Comparison of ENCODE assay signal across 9 cellular contexts in the genomic region with DNA sequence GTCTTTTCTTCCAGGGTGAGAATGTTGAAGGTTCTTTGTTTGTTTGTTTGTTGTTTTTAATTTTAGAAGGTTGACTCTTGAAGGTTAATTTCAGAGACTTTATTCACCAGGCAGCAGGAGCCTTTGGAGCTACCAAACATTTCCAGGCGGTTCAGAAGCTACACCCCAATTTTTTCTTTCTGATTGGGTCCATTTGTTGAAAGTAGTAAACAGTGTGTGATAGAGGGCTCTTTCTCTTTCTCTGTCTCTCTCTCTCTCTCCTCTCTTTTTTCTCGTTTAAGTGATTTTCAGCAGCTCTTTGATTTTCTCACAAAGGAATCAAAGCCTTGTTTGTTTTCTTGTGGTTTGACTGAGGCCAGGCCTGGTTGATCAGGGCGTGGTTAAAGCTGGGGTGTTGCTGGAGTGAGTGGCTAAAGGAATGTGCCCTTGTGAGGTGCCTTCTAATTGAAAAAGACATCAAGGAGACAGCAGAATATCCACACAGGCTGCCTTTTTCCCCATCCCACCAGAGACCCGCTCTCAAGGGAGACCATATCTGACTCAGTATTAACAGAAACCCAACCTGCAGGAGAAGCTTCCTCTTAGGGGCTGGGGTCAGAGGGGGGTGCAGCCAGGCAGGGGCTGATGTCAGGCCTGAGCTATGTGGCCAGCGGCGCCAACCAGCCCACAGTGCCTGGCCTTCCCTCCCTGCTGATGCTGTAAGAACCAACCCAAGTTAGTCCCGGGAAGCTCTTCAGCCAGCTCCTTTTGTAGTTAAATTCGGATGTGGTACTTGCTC. TPM values are rescaled to one million over a fixed set of nuclear protein-coding genes. Genes with fewer than 3 reads are reported as not detected.
A peak's percentile ranks its signal among the peaks of the same experiment; 100 is the strongest.
DNase-seq lines count a peak whose midpoint lies in the region; TF ChIP-seq lines count a peak whose summit lies in the region.
"Had no signal": no experiment of that assay in that cellular context is flagged by ENCODE, and none has a peak within 500 bp of the region (broad histone marks: within the 10 kb centered on the region; RNA-seq: fewer than 3 reads in every experiment).

No MANE protein-coding gene starts in this region.

- H3K9me3 Mint-ChIP-seq in activated naive CD4-positive, alpha-beta T cell treated with anti-CD3 and anti-CD28 coated beads for 36 hours = no peaks in the 10 kb centered on the region
- H3K9me3 Mint-ChIP-seq: activated B cell treated with CpG ODN at 0.5 μM for 24 hours had no signal

- CTCF ChIA-PET in activated naive CD4-positive, alpha-beta T cell treated with anti-CD3 and anti-CD28 coated beads for 36 hours (lab: Charles Lee) = interaction anchor here (1.5 kb wide), 1 partner anchor 18 kb away, joined by 3 read pairs; no protein-coding TSS in a partner anchor

- H3K27ac Mint-ChIP-seq in activated naive CD4-positive, alpha-beta T cell treated with anti-CD3 and anti-CD28 coated beads for 36 hours = no peak overlapping the region
- H3K27ac Mint-ChIP-seq: activated B cell treated with CpG ODN at 0.5 μM for 24 hours had no signal

- H3K9me3 ChIP-seq in breast epithelium = no peaks in the 10 kb centered on the region
- H3K9me3 ChIP-seq in testis = no peaks in the 10 kb centered on the region

- no peak overlapping the region for H3K4me3 Mint-ChIP-seq in activated naive CD4-positive, alpha-beta T cell treated with anti-CD3 and anti-CD28 coated beads for 36 hours
- H3K4me3 Mint-ChIP-seq: activated B cell treated with CpG ODN at 0.5 μM for 24 hours had no signal

- H3K4me1 ChIP-seq in breast epithelium = peaks cover 2 to 31% of the 10 kb centered on the region in 2 donors
- H3K4me1 ChIP-seq in testis = peaks cover 35% of the 10 kb centered on the region

- H3K27me3 ChIP-seq in breast epithelium (no peaks in the 10 kb centered on the region), testis (no peaks in the 10 kb centered on the region)

- H3K27ac ChIP-seq in breast epithelium (peak overlapping the region; percentile 91 to 94), testis (peak overlapping the region; percentile 84 to 91)

- H3K36me3 Mint-ChIP-seq in activated naive CD4-positive, alpha-beta T cell treated with anti-CD3 and anti-CD28 coated beads for 36 hours (ENCODE audit: low read depth) = no peaks in the 10 kb centered on the region

- TF ChIP-seq POLR2A in breast epithelium (IDR thresholded peaks at IDR 0.05) (no peak), testis (IDR thresholded peaks at IDR 0.05) (no peak)

- WGBS in testis, 2 donors = 36 to 55% methylated on average over 8 of the region's 8 CpGs

- no peaks in the 10 kb centered on the region for H3K27me3 Mint-ChIP-seq in activated naive CD4-positive, alpha-beta T cell treated with anti-CD3 and anti-CD28 coated beads for 36 hours (ENCODE audit: low read depth)

- intact Hi-C loops in breast epithelium (cut with DNase I; ENCODE audit: low total_unique reads) = loop anchor here (10.0 kb wide), 1 partner anchor 92 kb away; no protein-coding TSS in a partner anchor
- intact Hi-C loops in testis (cut with DNase I; ENCODE audit: low total_unique reads) = no loop called here
- intact Hi-C loops in activated naive CD4-positive, alpha-beta T cell treated with anti-CD3 and anti-CD28 coated beads for 36 hours (cut with micrococcal nuclease) = no loop called here

- peaks cover 3% of the 10 kb centered on the region for H3K4me1 Mint-ChIP-seq in activated naive CD4-positive, alpha-beta T cell treated with anti-CD3 and anti-CD28 coated beads for 36 hours (ENCODE audit: low read depth)

- H3K4me3 ChIP-seq in breast epithelium = peak overlapping the region; percentile 57 to 74 (median 64)
- H3K4me3 ChIP-seq in testis = peak overlapping the region; percentile 2 to 75

- H3K36me3 ChIP-seq in breast epithelium (no peaks in the 10 kb centered on the region), testis (ENCODE audit: low read depth, missing control alignments) (no peaks in the 10 kb centered on the region)

- TF ChIP-seq CTCF in breast epithelium (IDR thresholded peaks at IDR 0.05) (no peak), testis (IDR thresholded peaks at IDR 0.05) (no peak)

- peak; percentile 86 for DNase-seq in HT1080 (ENCODE audit: low read depth)
- DNase-seq in breast epithelium (ENCODE audit: low spot score in 2 of 2) = peak in 1 of 2 donors; percentile 82
- DNase-seq in kidney tubule cell (ENCODE audit: low spot score) = peak; percentile 94
- peak; percentile 57 for DNase-seq in testis
- no peak for DNase-seq in NCI-H1694 treated with DMSO at 0.1 percent for 48 hours (lab: John Stamatoyannopoulos, UW)
- no peak for DNase-seq in activated naive CD4-positive, alpha-beta T cell treated with anti-CD3 and anti-CD28 coated beads for 36 hours
- no peak for DNase-seq in SKM-1 (lab: John Stamatoyannopoulos, UW; ENCODE audit: unreplicated experiment)
- no peak for DNase-seq in SIG-M5 treated with dmso at 0.1 percent for 504 hours (lab: John Stamatoyannopoulos, UW; ENCODE audit: unreplicated experiment)
- DNase-seq: activated B cell treated with CpG ODN at 0.5 μM for 24 hours had no signal

RNA-seq across cellular contexts. Expression of gene NAA20, which starts 40.4 kb away (rescaled TPM):
- 120 and 122 TPM in 2 replicates for total RNA-seq in HT1080 (2014; rRNA removed; shearing (Covaris generic))
- polyA plus RNA-seq in HT1080 (2015; cell fraction: cytosol; rRNA removed) = 171 and 198 TPM in 2 replicates
- 114 and 127 TPM in 2 replicates for polyA plus RNA-seq in HT1080 (2015; cell fraction: nucleus; rRNA removed)
- total RNA-seq in breast epithelium = 10 to 100 TPM; 32.6 to 47.2 (median 44.5) TPM
- 10 to 100 TPM; 41.3 to 53.9 TPM for total RNA-seq in testis
- polyA plus RNA-seq in testis (ENCODE audit: insufficient read depth, low read depth, low replicate concordance) = 176 TPM
- 10 to 100 TPM; 59.5 to 65.5 TPM for total RNA-seq in activated naive CD4-positive, alpha-beta T cell treated with anti-CD3 and anti-CD28 coated beads for 36 hours

Comparison
In these comparisons a context has a peak if more than half of its experiments do, and no peak if none do; other contexts are left out.
1. DNase-seq: peak in HT1080 (single experiment), kidney tubule cell (single experiment) and testis (single experiment); none in NCI-H1694 treated with DMSO at 0.1 percent for 48 hours (single experiment), activated naive CD4-positive, alpha-beta T cell treated with anti-CD3 and anti-CD28 coated beads for 36 hours (single experiment), SKM-1 (single experiment) and SIG-M5 treated with dmso at 0.1 percent for 504 hours (single experiment).